ENCODE assay signal across 10 cellular contexts in genomic region chr5:150043657-150044333, GRCh38. TPM values are rescaled to one million over a fixed set of nuclear protein-coding genes. Genes with fewer than 3 reads are reported as not detected.
DNase-seq lines count a peak whose midpoint lies in the region; ATAC-seq and TF ChIP-seq lines count a peak whose summit lies in the region.
"Had no signal": no experiment of that assay in that cellular context is flagged by ENCODE, and none has a peak within 500 bp of the region (broad histone marks: within the 10 kb centered on the region; RNA-seq: fewer than 3 reads in every experiment).

No MANE protein-coding gene starts in this region.

- BruUV-seq in PC-3 (replicated peaks; lab: Mats Ljungman, UMichigan): no TSS peak

- H3K4me3 ChIP-seq in GM23248 (no peak overlapping the region), PC-3 (ENCODE audit: low read length) (no peak overlapping the region), coronary artery (no peak overlapping the region)

- peak overlapping the region; percentile 59 for H3K27ac ChIP-seq in GM23248
- peak overlapping the region; percentile 19; the same call in 1 of the 2 replicates for H3K27ac ChIP-seq in PC-3 (ENCODE audit: low read length)
- H3K27ac ChIP-seq in coronary artery: peak overlapping the region; percentile 7 to 31

- H3F3A ChIP-seq in GM23248 (ENCODE audit: insufficient read depth): peaks cover 31% of the 10 kb centered on the region; the same call in 1 of the 2 replicates
- no peaks in the 10 kb centered on the region for H3F3A ChIP-seq in PC-3 (ENCODE audit: low read length, unreplicated experiment)

- ATAC-seq in PC-3: peak; percentile 19
- ATAC-seq in omental fat pad (ENCODE audit: low FRiP score): peak; percentile 14
- no peak for ATAC-seq in HG03039 (IDR thresholded peaks at IDR 0.05; ENCODE audit: unreplicated experiment)
- no peak for ATAC-seq in HG03045 (IDR thresholded peaks at IDR 0.05; ENCODE audit: unreplicated experiment)

- WGBS in GM23248 (ENCODE audit: low coverage in 1 of 2, low lambda C conversion rate in 2 of 2, missing lambda C conversion rate in 2 of 2), 2 experiments: 30 to 34% methylated on average over 4 of the region's 4 CpGs

- H3K9me2 ChIP-seq in GM23248 (ENCODE audit: insufficient read depth) (no peaks in the 10 kb centered on the region), PC-3 (replicated peaks; ENCODE audit: low read length) (no peaks in the 10 kb centered on the region)

- no peaks in the 10 kb centered on the region for H3K9me3 ChIP-seq in GM23248 (ENCODE audit: low read depth)
- H3K9me3 ChIP-seq in PC-3 (ENCODE audit: low read length): no peaks in the 10 kb centered on the region

- H3K4me1 ChIP-seq in GM23248 (ENCODE audit: insufficient read depth) (peaks cover 19% of the 10 kb centered on the region), PC-3 (ENCODE audit: insufficient read depth, low read length) (peaks cover 29% of the 10 kb centered on the region)

- intact Hi-C loops in PC-3 (cut with micrococcal nuclease): no loop called here

- in situ Hi-C loops in GM23248 (cut with MboI): no loop called here

- TF ChIP-seq CTCF in PC-3 (conservative IDR thresholded peaks at IDR 0.05; ENCODE audit: low read depth, low read length) (no peak), coronary artery (IDR thresholded peaks at IDR 0.05) (no peak), omental fat pad (IDR thresholded peaks at IDR 0.05) (no peak)

- H3K9ac ChIP-seq in GM23248 (peak overlapping the region; percentile 27; the same call in 1 of the 2 replicates), PC-3 (ENCODE audit: low read length) (no peak overlapping the region)

- H3K79me2 ChIP-seq in GM23248 (ENCODE audit: insufficient read depth): peaks cover 46% of the 10 kb centered on the region
- no peaks in the 10 kb centered on the region for H3K79me2 ChIP-seq in PC-3 (ENCODE audit: low read length)

- H4K20me1 ChIP-seq in GM23248 (ENCODE audit: insufficient read depth) (no peaks in the 10 kb centered on the region), PC-3 (ENCODE audit: low read length) (no peaks in the 10 kb centered on the region)

- CTCF ChIA-PET in PC-3 (lab: Charles Lee): no interaction called here

- H3K27me3 ChIP-seq in GM23248 (replicated peaks; ENCODE audit: insufficient read depth) (no peaks in the 10 kb centered on the region), PC-3 (ENCODE audit: low read length) (no peaks in the 10 kb centered on the region)

- H2AFZ ChIP-seq in GM23248 (no peak overlapping the region), PC-3 (ENCODE audit: low read length) (no peak overlapping the region)

- H3K36me3 ChIP-seq in GM23248 (ENCODE audit: low read depth) (peaks cover 74% of the 10 kb centered on the region), PC-3 (ENCODE audit: low read depth, low read length) (peaks cover 88% of the 10 kb centered on the region)

- POLR2A ChIA-PET in PC-3 (lab: Charles Lee; ENCODE audit: unreplicated experiment): no interaction called here

- peak overlapping the region; percentile 56 for H3K4me2 ChIP-seq in GM23248 (ENCODE audit: unreplicated experiment)
- no peak overlapping the region for H3K4me2 ChIP-seq in PC-3 (ENCODE audit: low read length)

- DNase-seq in GM23248 (peak; percentile 41), PC-3 (no peak), coronary artery (ENCODE audit: low spot score) (no peak), omental fat pad (ENCODE audit: low spot score) (no peak), AML-193 (lab: John Stamatoyannopoulos, UW) (no peak), NCI-H748 (lab: John Stamatoyannopoulos, UW; ENCODE audit: unreplicated experiment) (no peak)
- DNase-seq: NCI-H2081 had no signal

RNA-seq across cellular contexts. Expression of gene CSF1R, which starts 42.6 kb away (rescaled TPM):
- 0.63 TPM in 1 of 2 replicates, not detected in the other for total RNA-seq in GM23248 (2014; rRNA removed; shearing (Covaris generic))
- 0.48 and 0.56 TPM in 2 replicates for polyA plus RNA-seq in GM23248 (2016; fragmentation: Nextera tagmentation; extraction: Ambion mirVana)
- total RNA-seq in PC-3 (2014; rRNA removed) (not detected in 2 replicates), omental fat pad (100 to 1,000 TPM in 1 of 4 donors, 10 to 100 TPM in 3; 55.6 to 140 (median 77.6) TPM)
- total RNA-seq: SK-MEL-5 had no signal

RNA-seq across cellular contexts. Expression of gene HMGXB3, which starts 43.3 kb away (rescaled TPM):
- 32.1 and 46.5 TPM in 2 replicates for total RNA-seq in GM23248 (2014; rRNA removed; shearing (Covaris generic))
- polyA plus RNA-seq in GM23248 (2016; fragmentation: Nextera tagmentation; extraction: Ambion mirVana): 11.9 and 13.6 TPM in 2 replicates
- total RNA-seq in PC-3 (2014; rRNA removed) (56.6 and 84.7 TPM in 2 replicates), omental fat pad (10 to 100 TPM; 31.6 to 63.8 (median 37.9) TPM)

RNA-seq across cellular contexts. Expression of gene TIGD6, which starts 43.3 kb away (rescaled TPM):
- 4.8 and 5.3 TPM in 2 replicates for total RNA-seq in GM23248 (2014; rRNA removed; shearing (Covaris generic))
- polyA plus RNA-seq in GM23248 (2016; fragmentation: Nextera tagmentation; extraction: Ambion mirVana): 4.5 and 4.6 TPM in 2 replicates
- total RNA-seq in PC-3 (2014; rRNA removed) (3.8 and 5.7 TPM in 2 replicates), omental fat pad (1 to 10 TPM; 3.1 to 4.9 (median 3.8) TPM)

Comparison
In these comparisons a context has a peak if more than half of its experiments do, and no peak if none do; other contexts are left out.
1. ATAC-seq: peak in PC-3 (single experiment) and omental fat pad (single experiment); none in HG03039 (single experiment) and HG03045 (single experiment).
2. RNA of gene CSF1R, which starts 42.6 kb away (total RNA-seq): 55.6 to 140 TPM in omental fat pad; 0.63 TPM in GM23248 and not detected in PC-3; every median in the first group is over 10 times any median in the second.
3. Peak in every context shown above with its lines, with median percentiles within 50 percentile points of each other: H3K27ac ChIP-seq.